In genomic region chr16:86198201-86199118, GRCh38 we compare ENCODE assay signal across 19 cellular contexts.
DNase-seq lines count a peak whose midpoint lies in the region; TF ChIP-seq lines count a peak whose summit lies in the region.
"Had no signal": no experiment of that assay in that cellular context is flagged by ENCODE, and none has a peak within 500 bp of the region (broad histone marks: within the 10 kb centered on the region; RNA-seq: fewer than 3 reads in every experiment).

No MANE protein-coding gene starts in this region.

- 14 to 49% methylated on average over 5 to 26 of the region's 29 CpGs for WGBS in transverse colon (ENCODE audit: low coverage in 1 of 2), 2 donors

- DNase-seq in NCI-H1105 treated with DMSO at 0.1 percent for 48 hours (lab: John Stamatoyannopoulos, UW) (peak; percentile 51), transverse colon (no peak), OCI-M2 (lab: John Stamatoyannopoulos, UW; ENCODE audit: unreplicated experiment) (no peak), NCI-H510A (lab: John Stamatoyannopoulos, UW) (no peak), NCI-H446 treated with DMSO at 0.1 percent for 48 hours (lab: John Stamatoyannopoulos, UW) (no peak)
- no peak for DNase-seq in activated T-cell treated with anti-CD3 and anti-CD28 coated beads, Interleukin-2, amount 50 U/mL, for 1 hour
- DNase-seq: activated CD4-positive, alpha-beta T cell treated with anti-CD3 and anti-CD28 coated beads for 4 hours; activated effector memory CD4-positive, alpha-beta T cell treated with Interleukin-2 at 50 U/mL for 16 hours; activated naive CD8-positive, alpha-beta T cell treated with anti-CD3 and anti-CD28 coated beads, Interleukin-2, amount 50 U/mL, for 24 hours; COR-L47; foreskin fibroblast; GM23248; kidney; retina; RPMI8226; thyroid gland had no signal

- H3K36me3 ChIP-seq in duodenal mucosa (ENCODE audit: control insufficient read depth in 1 of 2, insufficient read depth in 2 of 2, low read length in 2 of 2) (no peaks in the 10 kb centered on the region), mucosa of stomach (ENCODE audit: control insufficient read depth, insufficient read depth, low read length) (no peaks in the 10 kb centered on the region), transverse colon (no peaks in the 10 kb centered on the region)
- H3K36me3 ChIP-seq: neutrophil, thyroid gland had no signal

- H3K4me3 ChIP-seq in duodenal mucosa (ENCODE audit: low read depth in 1 of 2, low read length in 2 of 2) = peak overlapping the region; percentile 16 to 25
- H3K4me3 ChIP-seq in mucosa of stomach (ENCODE audit: low read length) = no peak overlapping the region
- peak overlapping the region in 2 of 4 donors; percentile 14 to 17 for H3K4me3 ChIP-seq in transverse colon
- H3K4me3 ChIP-seq: GM23248, thyroid gland had no signal

- intact Hi-C loops in transverse colon (cut with DNase I; ENCODE audit: low total_unique reads) = loop anchor here (2.0 to 5.0 kb wide), 2 partner anchors 121 to 318 kb away; no protein-coding TSS in a partner anchor

- in situ Hi-C loops in transverse colon (cut with MboI; ENCODE audit: low pct_ligation_motif_present in 1 of 4, low pct_unique_long_range_greater_than_20kb in 1 of 4, low sequenced_read_pairs in 3 of 4) = loop anchor here in 3 of 4 donors (10.0 to 25.0 kb wide), 2 partner anchors 124 to 314 kb away; partner anchors contain the start of gene FOXF1 (in 3 of the 3)

- TF ChIP-seq POLR2A in transverse colon (IDR thresholded peaks at IDR 0.05) = no peak

- H3K27me3 ChIP-seq in duodenal mucosa (ENCODE audit: control insufficient read depth in 1 of 2, insufficient read depth in 2 of 2, low read length in 2 of 2) (peaks cover 25 to 34% of the 10 kb centered on the region in 2 donors), mucosa of stomach (ENCODE audit: control insufficient read depth, insufficient read depth, low read length) (peaks cover 19% of the 10 kb centered on the region), transverse colon (peaks cover 63% of the 10 kb centered on the region)
- H3K27me3 ChIP-seq: thyroid gland had no signal

- peak overlapping the region; percentile 7 to 54 for H3K9ac ChIP-seq in duodenal mucosa (ENCODE audit: low read depth in 1 of 2, low read length in 2 of 2)
- H3K9ac ChIP-seq in mucosa of stomach (ENCODE audit: low read length) = peak overlapping the region; percentile 61
- H3K9ac ChIP-seq: GM23248 had no signal

- no peak for TF ChIP-seq EP300 in transverse colon (IDR thresholded peaks at IDR 0.05; ENCODE audit: low read depth)

- H3K27ac ChIP-seq in duodenal mucosa (ENCODE audit: low read depth, low read length) (peak overlapping the region; percentile 78), transverse colon (peak overlapping the region; percentile 81 to 91 (median 86))
- H3K27ac ChIP-seq: GM23248, neutrophil, thyroid gland had no signal

- H3K4me1 ChIP-seq in duodenal mucosa (ENCODE audit: control insufficient read depth in 1 of 2, insufficient read depth in 2 of 2, low read length in 2 of 2) = peaks cover 2 to 5% of the 10 kb centered on the region in 2 donors
- H3K4me1 ChIP-seq in mucosa of stomach (ENCODE audit: control insufficient read depth, insufficient read depth, low read length) = peaks cover 12% of the 10 kb centered on the region
- peaks cover 0 to 16% (median 10%) of the 10 kb centered on the region in 4 donors for H3K4me1 ChIP-seq in transverse colon
- H3K4me1 ChIP-seq: thyroid gland had no signal

- no peak for TF ChIP-seq CTCF in transverse colon (IDR thresholded peaks at IDR 0.05)

- no peaks in the 10 kb centered on the region for H3K9me3 ChIP-seq in duodenal mucosa (ENCODE audit: control insufficient read depth in 1 of 2, low read length in 2 of 2)
- H3K9me3 ChIP-seq in mucosa of stomach (ENCODE audit: control insufficient read depth, low read length) = no peaks in the 10 kb centered on the region
- H3K9me3 ChIP-seq in transverse colon = no peaks in the 10 kb centered on the region
- H3K9me3 ChIP-seq: neutrophil, thyroid gland had no signal
